ENCODE assay signal across 2 cellular contexts in the genomic region with DNA sequence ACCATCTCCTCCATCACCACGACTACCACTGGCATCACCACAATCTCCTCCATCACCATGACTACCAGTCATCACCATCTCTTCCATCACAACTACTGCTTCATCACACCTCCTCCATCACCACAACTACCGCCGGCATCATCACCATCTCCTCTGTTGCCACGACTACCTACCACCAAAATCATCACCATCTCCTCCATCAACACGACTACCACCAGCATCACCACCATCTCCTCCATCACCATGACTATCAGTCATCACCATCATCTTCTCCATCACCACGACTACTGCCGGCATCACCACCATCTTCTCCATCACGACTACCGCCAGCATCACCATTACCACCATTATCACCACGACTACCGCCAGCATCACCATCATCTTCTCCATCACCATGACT.
A peak's percentile ranks its signal among the peaks of the same experiment; 100 is the strongest.
TF ChIP-seq lines count a peak whose summit lies in the region.

No MANE protein-coding gene starts in this region.

TF ChIP-seq in HepG2, 621 proteins besides CTCF, POLR2A, EP300 and RAD21:
- TF ChIP-seq LCORL (IDR thresholded peaks at IDR 0.05) (peak; percentile 47; the same call in 1 of the 2 replicates), LCORL (CRISPR knock-in tag; IDR thresholded peaks at IDR 0.05) (no peak), ZNF180 (CRISPR knock-in tag; IDR thresholded peaks at IDR 0.05; ENCODE audit: borderline replicate concordance, low read depth) (no peak), FOXA1 (IDR thresholded peaks at IDR 0.05) (peak; percentile 47; the same call in 1 of the 2 replicates), FOXA1 (CRISPR knock-in tag; IDR thresholded peaks at IDR 0.05) (no peak), CAMTA2 (CRISPR knock-in tag; IDR thresholded peaks at IDR 0.05; ENCODE audit: borderline replicate concordance) (no peak), CREB1 (IDR thresholded peaks at IDR 0.05) (peak; percentile 71; the same call in 1 of the 2 replicates), CREB1 (CRISPR knock-in tag; IDR thresholded peaks at IDR 0.05) (no peak)
- TF ChIP-seq, protein P1, sequence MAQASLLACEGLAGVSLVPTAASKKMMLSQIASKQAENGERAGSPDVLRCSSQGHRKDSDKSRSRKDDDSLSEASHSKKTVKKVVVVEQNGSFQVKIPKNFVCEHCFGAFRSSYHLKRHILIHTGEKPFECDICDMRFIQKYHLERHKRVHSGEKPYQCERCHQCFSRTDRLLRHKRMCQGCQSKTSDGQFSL (CRISPR knock-in tag; IDR thresholded peaks at IDR 0.05): no peak

TF ChIP-seq in H1, 55 proteins besides CTCF, POLR2A, EP300 and RAD21:
- TF ChIP-seq CHD7 (IDR thresholded peaks at IDR 0.05; ENCODE audit: insufficient replicate concordance, low read length) (no peak), CBX5 (IDR thresholded peaks at IDR 0.05; ENCODE audit: low read depth, low read length) (no peak), CBX8 (IDR thresholded peaks at IDR 0.05; ENCODE audit: borderline replicate concordance, low read depth, low read length) (no peak), SUZ12 (IDR thresholded peaks at IDR 0.05; ENCODE audit: low read length) (no peak), KDM1A (IDR thresholded peaks at IDR 0.05; ENCODE audit: borderline replicate concordance, low read length) (no peak), PHF8 (conservative IDR thresholded peaks at IDR 0.05; ENCODE audit: low read depth, low read length) (no peak), RBBP5 (IDR thresholded peaks at IDR 0.05; ENCODE audit: borderline replicate concordance, low read depth, low read length) (no peak), POLR2AphosphoS5 (IDR thresholded peaks at IDR 0.05; ENCODE audit: low read depth, low read length) (no peak), SIRT6 (IDR thresholded peaks at IDR 0.05; ENCODE audit: low read length) (no peak)
